8 cellular contexts compared by ENCODE assay signal in genomic region chr11:59106363-59107336, GRCh38. TPM values are rescaled to one million over a fixed set of nuclear protein-coding genes. Genes with fewer than 3 reads are reported as not detected.
A peak's percentile ranks its signal among the peaks of the same experiment; 100 is the strongest.
DNase-seq lines count a peak whose midpoint lies in the region; ATAC-seq, FAIRE-seq and TF ChIP-seq lines count a peak whose summit lies in the region.

Gene FAM111B (plus strand): TSS chr11:59107237. CDS start chr11:59109626, 2,389 bp downstream.

- dilution Hi-C loops in endothelial cell of umbilical vein (cut with MboI; ENCODE audit: extremely low pct_ligation_motif_present, low sequenced_read_pairs), result no loop called here

- H3K9me3 ChIP-seq in CD8-positive, alpha-beta T cell (ENCODE audit: low read length), result no peaks in the 10 kb centered on the region
- no peaks in the 10 kb centered on the region for H3K9me3 ChIP-seq in endothelial cell of umbilical vein (replicated peaks; ENCODE audit: control insufficient read depth, insufficient read depth, low read length)
- H3K9me3 ChIP-seq in mesodermal cell (ENCODE audit: control insufficient read depth, low read length), result no peaks in the 10 kb centered on the region

- peak within 1 kb of the TSS; percentile 96 for H2AFZ ChIP-seq in endothelial cell of umbilical vein (ENCODE audit: low read depth, low read length)

- 2 to 4% methylated on average over 25 to 35 of the region's 64 CpGs for WGBS in mesodermal cell (ENCODE audit: insufficient coverage in 2 of 2), 2 experiments

- H3K4me2 ChIP-seq in endothelial cell of umbilical vein (ENCODE audit: insufficient read depth, low read length), result peak within 1 kb of the TSS; percentile 70

- H3K36me3 ChIP-seq in CD8-positive, alpha-beta T cell (ENCODE audit: insufficient read depth, low read length), result no peaks in the 10 kb centered on the region
- H3K36me3 ChIP-seq in endothelial cell of umbilical vein (ENCODE audit: control insufficient read depth in 2 of 2, extremely low read depth in 1 of 2, insufficient read depth in 2 of 2, low read length in 2 of 2), result no peaks in the 10 kb centered on the region
- H3K36me3 ChIP-seq in mesodermal cell (ENCODE audit: control insufficient read depth, insufficient read depth, low read length), result no peaks in the 10 kb centered on the region

- peak; percentile 8 to 55 (median 35) for DNase-seq in CD8-positive, alpha-beta T cell
- DNase-seq in NCI-H774 (lab: John Stamatoyannopoulos, UW) (peak; percentile 95), endothelial cell of umbilical vein (ENCODE audit: low read depth, low spot score) (peak; percentile 91)
- peak; percentile 34 to 43 (median 36) for DNase-seq in activated CD8-positive, alpha-beta memory T cell treated with anti-CD3 and anti-CD28 coated beads for 48 hours (ENCODE audit: low read depth in 2 of 3, low spot score in 2 of 3)
- DNase-seq in stimulated activated CD8-positive, alpha-beta memory T cell treated with anti-CD3 and anti-CD28 coated beads, Interleukin-4, amount 100 ng/mL, for 24 hours (ENCODE audit: low read depth), result peak; percentile 45

- peak within 1 kb of the TSS; percentile 84 for H3K4me3 Mint-ChIP-seq in CD8-positive, alpha-beta T cell

- H3K36me3 Mint-ChIP-seq in CD8-positive, alpha-beta T cell, result no peaks in the 10 kb centered on the region

- CTCF ChIA-PET in CD8-positive, alpha-beta T cell (lab: Charles Lee), result interaction anchor here (0.9 to 3.3 kb wide), 8 partner anchors 9 to 88 kb away, joined by 3 to 21 read pairs (median 4); no protein-coding TSS in a partner anchor
- CTCF ChIA-PET in endothelial cell of umbilical vein (lab: Charles Lee), result interaction anchor here (0.7 to 4.5 kb wide), 10 partner anchors 9 to 65 kb away, joined by 3 to 47 read pairs (median 8); partner anchors contain the start of genes DTX4 and FAM111A

- no peak for TF ChIP-seq CTCF in CD8-positive, alpha-beta T cell (IDR thresholded peaks at IDR 0.05)
- TF ChIP-seq CTCF in endothelial cell of umbilical vein (IDR thresholded peaks at IDR 0.05; ENCODE audit: extremely low read depth in 1 of 2, insufficient read depth in 1 of 2, low read depth in 1 of 2, low read length in 2 of 2), result no peak

- intact Hi-C loops in CD8-positive, alpha-beta T cell (cut with DNase I, micrococcal nuclease), result no loop called here
- intact Hi-C loops in endothelial cell of umbilical vein (cut with micrococcal nuclease), result loop anchor here (1.0 to 2.0 kb wide), 3 partner anchors 14 to 528 kb away; partner anchors contain the start of genes FAM111A and ZFP91

- H3K4me1 ChIP-seq in CD8-positive, alpha-beta T cell (ENCODE audit: insufficient read depth, low read length), result peaks cover 13% of the 10 kb centered on the region
- H3K4me1 ChIP-seq in endothelial cell of umbilical vein (ENCODE audit: control insufficient read depth, extremely low read depth, insufficient read depth, low read length), result peaks cover 20% of the 10 kb centered on the region
- peaks cover 2% of the 10 kb centered on the region for H3K4me1 ChIP-seq in mesodermal cell (ENCODE audit: control insufficient read depth, insufficient read depth, low read length, poor library complexity, severe bottlenecking)

- peak; percentile 83 for FAIRE-seq in endothelial cell of umbilical vein (lab: Jason Lieb, UNC)

- no peak within 1 kb of the TSS for H3K27ac ChIP-seq in CD8-positive, alpha-beta T cell (ENCODE audit: low read depth, low read length)
- peak within 1 kb of the TSS; percentile 39 for H3K27ac ChIP-seq in endothelial cell of umbilical vein (ENCODE audit: insufficient read depth, low read depth, low read length)
- no peak within 1 kb of the TSS for H3K27ac ChIP-seq in mesodermal cell (ENCODE audit: low read depth, low read length, severe bottlenecking)

- peak; percentile 82 for ATAC-seq in CD8-positive, alpha-beta T cell
- peak; percentile 59 for ATAC-seq in GM19438 (IDR thresholded peaks at IDR 0.05; ENCODE audit: low read depth, unreplicated experiment)
- peak; percentile 65 for ATAC-seq in HG03558 (IDR thresholded peaks at IDR 0.05; ENCODE audit: extremely low read depth, unreplicated experiment)

- TF ChIP-seq POLR2A in endothelial cell of umbilical vein (IDR thresholded peaks at IDR 0.05; ENCODE audit: low read depth, low read length), result peak; percentile 29

- H3K27me3 ChIP-seq in CD8-positive, alpha-beta T cell (ENCODE audit: insufficient read depth, low read length), result no peaks in the 10 kb centered on the region
- H3K27me3 ChIP-seq in endothelial cell of umbilical vein (ENCODE audit: control insufficient read depth in 2 of 2, insufficient read depth in 2 of 2, low read length in 2 of 2), result peaks cover 0 to 3% of the 10 kb centered on the region in 2 experiments

- peak within 1 kb of the TSS; percentile 61 for H3K9ac ChIP-seq in endothelial cell of umbilical vein (replicated peaks; ENCODE audit: extremely low read depth, insufficient read depth, low read length)

- no peaks in the 10 kb centered on the region for H3K9me3 Mint-ChIP-seq in CD8-positive, alpha-beta T cell

- H3K4me1 Mint-ChIP-seq in CD8-positive, alpha-beta T cell (ENCODE audit: low read depth), result peaks cover 25% of the 10 kb centered on the region

- no peaks in the 10 kb centered on the region for H3K9me1 ChIP-seq in endothelial cell of umbilical vein (replicated peaks; ENCODE audit: control insufficient read depth, extremely low read depth, insufficient read depth, low read length)

- H4K20me1 ChIP-seq in endothelial cell of umbilical vein (replicated peaks; ENCODE audit: control insufficient read depth, extremely low read depth, insufficient read depth, low read length), result no peaks in the 10 kb centered on the region

- POLR2A ChIA-PET in CD8-positive, alpha-beta T cell (lab: Charles Lee), result interaction anchor here (1.0 kb wide), 1 partner anchor 21 kb away, joined by 3 read pairs; no protein-coding TSS in a partner anchor
- POLR2A ChIA-PET in endothelial cell of umbilical vein (lab: Charles Lee), result interaction anchor here (0.8 kb wide), 1 partner anchor 50 kb away, joined by 5 read pairs; no protein-coding TSS in a partner anchor

- BruUV-seq in endothelial cell of umbilical vein (replicated peaks; lab: Mats Ljungman, UMichigan), result no TSS peak

- H3K27ac Mint-ChIP-seq in CD8-positive, alpha-beta T cell, result peak within 1 kb of the TSS; percentile 15

- peaks cover 37% of the 10 kb centered on the region for H3K27me3 Mint-ChIP-seq in CD8-positive, alpha-beta T cell (ENCODE audit: low read depth)

- H3K4me3 ChIP-seq in CD8-positive, alpha-beta T cell (ENCODE audit: low read depth, low read length), result peak within 1 kb of the TSS; percentile 46
- peak within 1 kb of the TSS; percentile 44 to 74 (median 56) for H3K4me3 ChIP-seq in endothelial cell of umbilical vein (replicated peaks in 1 of 3; ENCODE audit: insufficient read depth in 1 of 3, low read depth in 1 of 3, low read length in 3 of 3)
- peak within 1 kb of the TSS; percentile 44 for H3K4me3 ChIP-seq in mesodermal cell (ENCODE audit: extremely low read depth, insufficient read depth, low read length, poor library complexity, severe bottlenecking)

- peaks cover 7% of the 10 kb centered on the region for H3K79me2 ChIP-seq in endothelial cell of umbilical vein (ENCODE audit: control insufficient read depth, insufficient read depth, low read length)

TF ChIP-seq in endothelial cell of umbilical vein, 7 proteins besides CTCF, POLR2A, EP300 and RAD21:
- peak; percentile 74 for TF ChIP-seq JUN (IDR thresholded peaks at IDR 0.05; ENCODE audit: borderline replicate concordance, insufficient read depth, insufficient read length, low read depth)
- TF ChIP-seq FOS (IDR thresholded peaks at IDR 0.05; ENCODE audit: borderline replicate concordance, insufficient read depth, low read length), result peak; percentile 71
- no peak for TF ChIP-seq MYC (IDR thresholded peaks at IDR 0.05; ENCODE audit: low read depth, low read length)
- no peak for TF ChIP-seq EZH2 (IDR thresholded peaks at IDR 0.05; ENCODE audit: borderline replicate concordance, low read depth, low read length, severe bottlenecking)

RNA-seq across cellular contexts. Expression of gene FAM111B, which starts in this region (rescaled TPM):
- total RNA-seq in CD8-positive, alpha-beta T cell, result under 1 TPM; 0.22 to 0.57 TPM
- total RNA-seq in endothelial cell of umbilical vein, result 17.4 and 21.9 TPM in 2 replicates
- polyA plus RNA-seq in endothelial cell of umbilical vein, result 2.0 and 2.7 TPM in 2 replicates
- 5.8 and 6.6 TPM in 2 replicates for polyA plus RNA-seq in endothelial cell of umbilical vein (2011; cell fraction: cytosol; rRNA removed)
- polyA plus RNA-seq in endothelial cell of umbilical vein (2011; cell fraction: nucleus; rRNA removed), result 5.8 and 7.2 TPM in 2 replicates
- polyA plus RNA-seq in endothelial cell of umbilical vein (2012), result 6.1 and 12.9 TPM in 2 replicates
- 5.5 and 7.1 TPM in 2 replicates for polyA minus RNA-seq in endothelial cell of umbilical vein
- polyA minus RNA-seq in endothelial cell of umbilical vein (2011; cell fraction: cytosol; rRNA and poly(A)+ RNA removed), result 22.5 TPM
- polyA minus RNA-seq in endothelial cell of umbilical vein (2011; cell fraction: nucleus; rRNA and poly(A)+ RNA removed), result 13.1 and 21.8 TPM in 2 replicates
- polyA plus RNA-seq in mesodermal cell (2013, experiment 1 of 2), result 1.8 TPM
- polyA plus RNA-seq in mesodermal cell (2013, experiment 2 of 2), result 2.8 TPM

Comparison
In these comparisons a context has a peak if more than half of its experiments do, and no peak if none do; other contexts are left out.
1. RNA of gene FAM111B (total RNA-seq): 17.4 to 21.9 TPM in endothelial cell of umbilical vein; 0.22 to 0.57 TPM in CD8-positive, alpha-beta T cell; every median in the first group is over 10 times any median in the second.
2. Peak in DNase-seq, ATAC-seq and H3K4me3 ChIP-seq in CD8-positive, alpha-beta T cell; RNA of the gene not detected or under 1 TPM.
3. DNase-seq: peak in every context shown above with its lines; median percentile 95 in NCI-H774; 91 in endothelial cell of umbilical vein; 45 in stimulated activated CD8-positive, alpha-beta memory T cell treated with anti-CD3 and anti-CD28 coated beads, Interleukin-4, amount 100 ng/mL, for 24 hours; 36 in activated CD8-positive, alpha-beta memory T cell treated with anti-CD3 and anti-CD28 coated beads for 48 hours; 35 in CD8-positive, alpha-beta T cell.
4. Peak in every context shown above with its lines, with median percentiles within 50 percentile points of each other: ATAC-seq and H3K4me3 ChIP-seq.